ENCODE assay signal across 30 cellular contexts in genomic region chrX:31181377-31182038, GRCh38.
DNase-seq lines count a peak whose midpoint lies in the region; ATAC-seq, FAIRE-seq and TF ChIP-seq lines count a peak whose summit lies in the region.
"Had no signal": no experiment of that assay in that cellular context is flagged by ENCODE, and none has a peak within 500 bp of the region (broad histone marks: within the 10 kb centered on the region; RNA-seq: fewer than 3 reads in every experiment).

No MANE protein-coding gene starts in this region.

- no peaks in the 10 kb centered on the region for H3K27me3 ChIP-seq in endocrine pancreas (ENCODE audit: control insufficient read depth, insufficient read depth, low read length)
- no peaks in the 10 kb centered on the region for H3K27me3 ChIP-seq in pancreas
- H3K27me3 ChIP-seq: gastroesophageal sphincter, neural progenitor cell, right atrium auricular region, spleen, vagina had no signal

- peak; percentile 26 for FAIRE-seq in GM18507 (lab: Jason Lieb, UNC)
- FAIRE-seq in pancreas (lab: Jason Lieb, UNC) = peak; percentile 92
- FAIRE-seq in H54 (lab: Jason Lieb, UNC) = no peak
- FAIRE-seq: GM12878, RCC 7860 had no signal

- 20 to 29% methylated on average over 4 of the region's 4 CpGs for WGBS in pancreas, 2 donors

- TF ChIP-seq CTCF in pancreas (IDR thresholded peaks at IDR 0.05) = no peak

- H3K4me3 ChIP-seq in endocrine pancreas (ENCODE audit: control insufficient read depth, insufficient read depth, low read length) (peak overlapping the region; percentile 14), pancreas (no peak overlapping the region)
- H3K4me3 ChIP-seq: gastroesophageal sphincter, GM12878, neural progenitor cell, right atrium auricular region, spleen, thoracic aorta, vagina had no signal

- intact Hi-C loops in pancreas (cut with DNase I) = no loop called here

- H3K36me3 ChIP-seq in endocrine pancreas (ENCODE audit: control insufficient read depth, insufficient read depth, low read length) = no peaks in the 10 kb centered on the region
- H3K36me3 ChIP-seq in pancreas = no peaks in the 10 kb centered on the region
- H3K36me3 ChIP-seq: right atrium auricular region, spleen, thoracic aorta, vagina had no signal

- peak overlapping the region in 2 of 4 donors; percentile 42 to 45 for H3K27ac ChIP-seq in pancreas
- H3K27ac ChIP-seq: gastroesophageal sphincter, neural progenitor cell, right atrium auricular region, spleen, thoracic aorta, vagina had no signal

- no peak overlapping the region for H3K9ac ChIP-seq in endocrine pancreas (ENCODE audit: control insufficient read depth, insufficient read depth, low read length)
- H3K9ac ChIP-seq: neural progenitor cell had no signal

- no peaks in the 10 kb centered on the region for H3K9me3 ChIP-seq in endocrine pancreas (ENCODE audit: control insufficient read depth, low read length)
- H3K9me3 ChIP-seq in pancreas = no peaks in the 10 kb centered on the region
- H3K9me3 ChIP-seq: gastroesophageal sphincter, right atrium auricular region, spleen, thoracic aorta, vagina had no signal

- ATAC-seq in pancreas = peak; percentile 47 to 68 (median 64)
- ATAC-seq in GM19452 (IDR thresholded peaks at IDR 0.05; ENCODE audit: unreplicated experiment) = no peak
- ATAC-seq: gastroesophageal sphincter, GM12878, left cardiac atrium had no signal

- H3K4me1 ChIP-seq in endocrine pancreas (ENCODE audit: control insufficient read depth, insufficient read depth, low read length) (peaks cover 5% of the 10 kb centered on the region), pancreas (peaks cover 0 to 3% (median 0%) of the 10 kb centered on the region in 3 donors)
- H3K4me1 ChIP-seq: gastroesophageal sphincter, neural progenitor cell, right atrium auricular region, spleen, vagina had no signal

- DNase-seq in GM18507 (ENCODE audit: extremely low spot score, insufficient read length, low read depth) = no peak
- peak; percentile 62 for DNase-seq in NCI-H748 (lab: John Stamatoyannopoulos, UW; ENCODE audit: unreplicated experiment)
- DNase-seq in pancreas = no peak
- DNase-seq in H54 (ENCODE audit: insufficient read length, low spot score) = no peak
- DNase-seq in nucleus accumbens (lab: John Stamatoyannopoulos, UW) = no peak
- no peak for DNase-seq in NCI-H187 treated with DMSO at 0.1 percent for 48 hours (lab: John Stamatoyannopoulos, UW)
- DNase-seq: ACHN; activated CD4-positive, alpha-beta memory T cell treated with anti-CD3 and anti-CD28 coated beads for 36 hours; activated CD4-positive, CD25-positive, alpha-beta regulatory T cell treated with anti-CD3 and anti-CD28 coated beads, Interleukin-2, amount 50 U/mL, for 72 hours; activated naive CD4-positive, alpha-beta T cell treated with anti-CD3 and anti-CD28 coated beads for 36 hours; CD4-positive, alpha-beta memory T cell; cerebellar nuclear complex; HCEC 1CT; hippocampal formation; Karpas-422; left cardiac atrium; mesendoderm; NCI-H524 treated with DMSO at 0.1 percent for 48 hours; SHP77 treated with DMSO at 0.1 percent for 48 hours; spleen; stimulated activated CD8-positive, alpha-beta memory T cell treated with anti-CD3 and anti-CD28 coated beads, Interleukin-4, amount 100 ng/mL, for 48 hours had no signal

- TF ChIP-seq POLR2A in H54 (IDR thresholded peaks at IDR 0.05; ENCODE audit: low read depth, low read length) = no peak
